8 cellular contexts compared by ENCODE assay signal in the genomic region with DNA sequence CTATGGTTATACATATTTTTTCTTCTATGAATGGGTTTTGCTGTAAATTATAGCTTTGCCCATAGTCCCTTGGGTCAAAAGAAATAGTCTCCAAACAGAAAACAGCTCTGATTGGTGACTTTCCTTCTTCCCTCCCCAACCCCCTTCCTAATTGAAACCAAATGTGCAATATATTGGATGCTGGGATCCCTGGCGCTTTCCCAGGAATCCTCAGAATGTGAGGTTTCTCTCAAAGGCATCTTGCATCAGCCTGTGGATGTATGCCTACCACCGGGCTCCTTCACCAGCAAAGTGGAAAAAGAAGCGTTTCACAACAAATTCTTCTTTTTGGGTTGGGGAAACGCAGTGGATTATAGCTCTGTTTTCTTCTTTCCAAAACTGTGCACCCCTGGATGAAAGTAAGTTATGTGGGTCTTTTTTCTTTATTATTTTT. TPM values are rescaled to one million over a fixed set of nuclear protein-coding genes. Genes with fewer than 3 reads are reported as not detected.
A peak's percentile ranks its signal among the peaks of the same experiment; 100 is the strongest.
DNase-seq lines count a peak whose midpoint lies in the region; ATAC-seq, FAIRE-seq and TF ChIP-seq lines count a peak whose summit lies in the region.

TSS of gene DDR2 (plus strand) at position 231 of the 433 bp plus-strand sequence. CDS start 86,600 bp downstream, outside the sequence.

- H3K4me1 ChIP-seq in pancreas (peaks cover 0 to 1% (median 0%) of the 10 kb centered on the region in 3 donors), small intestine (ENCODE audit: control insufficient read depth in 2 of 2, insufficient read depth in 1 of 2, low read depth in 1 of 2, low read length in 1 of 2) (peaks cover 0 to 2% of the 10 kb centered on the region in 2 donors)

- WGBS in pancreas, 2 donors: 73 to 78% methylated on average over 4 of the region's 4 CpGs
- WGBS in small intestine, 3 donors: 59 to 85% (median 83%) methylated on average over 4 of the region's 4 CpGs

- CTCF ChIA-PET in BJ (lab: Yijun Ruan, JAX): interaction anchor here (2.3 to 2.7 kb wide), 3 partner anchors 9 to 40 kb away, joined by 5 to 14 read pairs (median 8); no protein-coding TSS in a partner anchor

- POLR2A ChIA-PET in BJ (lab: Charles Lee): interaction anchor here (0.6 to 1.5 kb wide), 7 partner anchors 27 to 1272 kb away, joined by 3 to 7 read pairs (median 5); no protein-coding TSS in a partner anchor

- H3K27ac ChIP-seq in pancreas (peak within 1 kb of the TSS in 1 of 4 donors; percentile 26), small intestine (ENCODE audit: low read depth in 1 of 2, low read length in 1 of 2) (peak within 1 kb of the TSS in 1 of 2 donors; percentile 83)

- H3K27me3 ChIP-seq in BJ (ENCODE audit: control insufficient read depth, insufficient read depth, low read length): no peaks in the 10 kb centered on the region
- H3K27me3 ChIP-seq in pancreas: no peaks in the 10 kb centered on the region
- H3K27me3 ChIP-seq in small intestine (ENCODE audit: control insufficient read depth in 2 of 2, insufficient read depth in 2 of 2, low read length in 2 of 2): no peaks in the 10 kb centered on the region

- intact Hi-C loops in pancreas (cut with DNase I): no loop called here

- no peaks in the 10 kb centered on the region for H3K36me3 ChIP-seq in BJ (ENCODE audit: control insufficient read depth, insufficient read depth, low read length)
- no peaks in the 10 kb centered on the region for H3K36me3 ChIP-seq in pancreas
- no peaks in the 10 kb centered on the region for H3K36me3 ChIP-seq in small intestine (ENCODE audit: control insufficient read depth in 2 of 2, insufficient read depth in 2 of 2, low read length in 2 of 2)

- no peak for FAIRE-seq in pancreas (lab: Jason Lieb, UNC)
- no peak for FAIRE-seq in small intestine (lab: Jason Lieb, UNC)

- H3K4me3 ChIP-seq in BJ (ENCODE audit: low read depth, low read length) (peak within 1 kb of the TSS; percentile 69), foreskin fibroblast (ENCODE audit: low read depth in 1 of 2, low read length in 2 of 2) (peak within 1 kb of the TSS; percentile 65 to 79), pancreas (peak within 1 kb of the TSS in 1 of 4 donors; percentile 6), small intestine (ENCODE audit: low read depth in 1 of 2, low read length in 2 of 2) (no peak within 1 kb of the TSS)

- H3K9me3 ChIP-seq in pancreas (no peaks in the 10 kb centered on the region), small intestine (ENCODE audit: control insufficient read depth, low read depth) (no peaks in the 10 kb centered on the region)

- peak; percentile 86 for DNase-seq in BJ (ENCODE audit: low read depth)
- DNase-seq in SK-N-DZ (ENCODE audit: low spot score): peak; percentile 86
- peak; percentile 96 to 98 for DNase-seq in foreskin fibroblast
- DNase-seq in pancreas: peak in 3 of 6 donors; percentile 11 to 23 (median 21)
- no peak for DNase-seq in NCI-H2107 (lab: John Stamatoyannopoulos, UW)
- no peak for DNase-seq in NK-92 treated with Interleukin-12 subunit alpha and Interleukin-12 subunit beta, amount 100 ng/mL, for 24 hours (lab: John Stamatoyannopoulos, UW)
- no peak for DNase-seq in NCI-H526 (lab: John Stamatoyannopoulos, UW)
- DNase-seq in small intestine: no peak

- peak in 3 of 4 donors; percentile 33 to 57 (median 48) for ATAC-seq in pancreas

- TF ChIP-seq CTCF in BJ (IDR thresholded peaks at IDR 0.05; ENCODE audit: insufficient read depth, low read depth, low read length) (no peak), foreskin fibroblast (IDR thresholded peaks at IDR 0.05; ENCODE audit: low read depth, low read length) (no peak), pancreas (IDR thresholded peaks at IDR 0.05) (no peak)

RNA-seq across cellular contexts. Expression of gene DDR2, which starts in this region (rescaled TPM):
- polyA plus RNA-seq in BJ (2011; rRNA removed) (267 and 282 TPM in 2 replicates), pancreas (1 to 10 TPM; 1.4 to 2.8 TPM), small intestine (10 to 100 TPM in 1 of 3 donors, 1 to 10 TPM in 1, under 1 TPM in 1; 0.89 to 11.1 (median 2.7) TPM)
- 348 and 481 TPM in 2 replicates for polyA minus RNA-seq in BJ (2011; rRNA and poly(A)+ RNA removed)
- 28.9 and 39.2 TPM in 2 replicates for polyA plus RNA-seq in SK-N-DZ (2014; cell fraction: cytosol; rRNA removed)
- polyA plus RNA-seq in SK-N-DZ (2014; cell fraction: nucleus; rRNA removed): 50.1 and 56.0 TPM in 2 replicates
- 10 to 100 TPM in 1 of 6 donors, 1 to 10 TPM in 5; 2.5 to 14.6 (median 5.4) TPM for total RNA-seq in pancreas

Comparison
In these comparisons a context has a peak if more than half of its experiments do, and no peak if none do; other contexts are left out.
1. RNA of gene DDR2 (polyA plus RNA-seq): 267 to 282 TPM in BJ; 1.4 to 2.8 TPM in pancreas and 0.89 to 11.1 TPM in small intestine; every median in the first group is over 10 times any median in the second.
2. DNase-seq: peak in BJ (single experiment), SK-N-DZ (single experiment) and foreskin fibroblast (2 of 2); none in NCI-H2107 (single experiment), NK-92 treated with Interleukin-12 subunit alpha and Interleukin-12 subunit beta, amount 100 ng/mL, for 24 hours (single experiment), NCI-H526 (0 of 2) and small intestine (single experiment).
3. H3K4me3 ChIP-seq: peak in BJ (single experiment) and foreskin fibroblast (2 of 2); none in small intestine (0 of 2).